1 cellular context compared by ENCODE assay signal in the genomic region with DNA sequence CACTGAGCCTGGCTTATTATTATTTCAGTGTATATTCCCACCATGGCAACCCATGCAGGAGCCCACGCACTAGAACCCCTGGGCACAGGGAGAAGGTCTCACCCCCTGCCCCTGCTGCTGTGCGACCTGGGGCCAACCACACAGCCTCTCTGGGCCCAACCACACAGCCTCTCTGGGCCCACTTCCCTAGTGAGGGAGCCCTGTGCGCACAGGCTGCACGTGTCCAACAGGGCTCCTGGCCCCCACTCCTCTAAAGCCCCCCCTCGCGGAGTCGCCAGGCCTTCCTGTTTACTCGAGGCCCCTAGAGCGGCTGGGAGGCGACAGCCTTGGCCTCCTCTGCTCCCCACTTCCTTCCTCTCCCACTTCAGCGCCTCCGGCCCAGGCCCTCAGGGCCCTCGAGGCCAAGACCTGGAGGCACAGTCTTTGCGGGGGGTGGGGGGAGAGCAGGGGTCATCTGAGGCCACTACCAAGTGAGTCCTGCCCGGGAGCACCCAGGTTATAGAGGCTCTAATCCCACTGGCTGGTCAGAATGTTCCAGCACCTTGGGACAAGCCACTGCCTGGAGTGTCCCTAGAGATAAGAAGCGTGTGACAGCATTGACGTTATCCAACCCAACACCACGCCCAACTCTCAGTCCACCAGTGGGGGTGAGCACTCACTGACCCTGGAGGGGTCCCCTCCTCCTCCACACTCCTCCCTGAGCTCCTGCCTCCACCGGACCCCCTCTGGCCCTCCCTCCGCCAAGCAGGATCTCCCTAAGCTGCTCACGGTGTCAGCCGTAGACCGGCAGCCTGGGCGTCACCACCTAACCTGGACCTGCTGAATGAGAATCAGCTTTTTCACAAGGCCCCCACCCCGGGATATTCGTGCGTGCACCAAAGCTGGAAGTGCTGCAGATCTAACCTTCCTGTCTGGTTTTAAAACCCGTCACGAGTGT.
TF ChIP-seq lines count a peak whose summit lies in the region.

No MANE protein-coding gene starts in this region.

TF ChIP-seq in HepG2, 621 proteins besides CTCF, POLR2A, EP300 and RAD21 (continued from another document and continues in another):
- TF ChIP-seq, protein P1, sequence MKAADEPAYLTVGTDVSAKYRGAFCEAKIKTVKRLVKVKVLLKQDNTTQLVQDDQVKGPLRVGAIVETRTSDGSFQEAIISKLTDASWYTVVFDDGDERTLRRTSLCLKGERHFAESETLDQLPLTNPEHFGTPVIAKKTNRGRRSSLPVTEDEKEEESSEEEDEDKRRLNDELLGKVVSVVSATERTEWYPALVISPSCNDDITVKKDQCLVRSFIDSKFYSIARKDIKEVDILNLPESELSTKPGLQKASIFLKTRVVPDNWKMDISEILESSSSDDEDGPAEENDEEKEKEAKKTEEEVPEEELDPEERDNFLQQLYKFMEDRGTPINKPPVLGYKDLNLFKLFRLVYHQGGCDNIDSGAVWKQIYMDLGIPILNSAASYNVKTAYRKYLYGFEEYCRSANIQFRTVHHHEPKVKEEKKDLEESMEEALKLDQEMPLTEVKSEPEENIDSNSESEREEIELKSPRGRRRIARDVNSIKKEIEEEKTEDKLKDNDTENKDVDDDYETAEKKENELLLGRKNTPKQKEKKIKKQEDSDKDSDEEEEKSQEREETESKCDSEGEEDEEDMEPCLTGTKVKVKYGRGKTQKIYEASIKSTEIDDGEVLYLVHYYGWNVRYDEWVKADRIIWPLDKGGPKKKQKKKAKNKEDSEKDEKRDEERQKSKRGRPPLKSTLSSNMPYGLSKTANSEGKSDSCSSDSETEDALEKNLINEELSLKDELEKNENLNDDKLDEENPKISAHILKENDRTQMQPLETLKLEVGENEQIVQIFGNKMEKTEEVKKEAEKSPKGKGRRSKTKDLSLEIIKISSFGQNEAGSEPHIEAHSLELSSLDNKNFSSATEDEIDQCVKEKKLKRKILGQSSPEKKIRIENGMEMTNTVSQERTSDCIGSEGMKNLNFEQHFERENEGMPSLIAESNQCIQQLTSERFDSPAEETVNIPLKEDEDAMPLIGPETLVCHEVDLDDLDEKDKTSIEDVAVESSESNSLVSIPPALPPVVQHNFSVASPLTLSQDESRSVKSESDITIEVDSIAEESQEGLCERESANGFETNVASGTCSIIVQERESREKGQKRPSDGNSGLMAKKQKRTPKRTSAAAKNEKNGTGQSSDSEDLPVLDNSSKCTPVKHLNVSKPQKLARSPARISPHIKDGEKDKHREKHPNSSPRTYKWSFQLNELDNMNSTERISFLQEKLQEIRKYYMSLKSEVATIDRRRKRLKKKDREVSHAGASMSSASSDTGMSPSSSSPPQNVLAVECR (CRISPR knock-in tag; IDR thresholded peaks at IDR 0.05; ENCODE audit: borderline replicate concordance), result peak; percentile 43; the same call in 1 of the 2 replicates
- no peak for TF ChIP-seq GABPA (IDR thresholded peaks at IDR 0.05; ENCODE audit: low read depth, low read length)
- peak; percentile 65 for TF ChIP-seq GABPA (CRISPR knock-in tag; IDR thresholded peaks at IDR 0.05; ENCODE audit: low read depth)
- 0 out of 2 replicates have a peak, but pooled peaks have one; percentile 60 for TF ChIP-seq FOXC1 (CRISPR knock-in tag; IDR thresholded peaks at IDR 0.05; ENCODE audit: borderline replicate concordance)
- no peak for TF ChIP-seq LCORL (IDR thresholded peaks at IDR 0.05)
- 0 out of 2 replicates have a peak, but pooled peaks have one; percentile 35 for TF ChIP-seq LCORL (CRISPR knock-in tag; IDR thresholded peaks at IDR 0.05)
- TF ChIP-seq ZMYM3 (CRISPR knock-in tag; IDR thresholded peaks at IDR 0.05), result peak; percentile 94
- TF ChIP-seq CREB1 (IDR thresholded peaks at IDR 0.05), result no peak
- no peak for TF ChIP-seq CREB1 (CRISPR knock-in tag; IDR thresholded peaks at IDR 0.05)
- TF ChIP-seq, protein P2, sequence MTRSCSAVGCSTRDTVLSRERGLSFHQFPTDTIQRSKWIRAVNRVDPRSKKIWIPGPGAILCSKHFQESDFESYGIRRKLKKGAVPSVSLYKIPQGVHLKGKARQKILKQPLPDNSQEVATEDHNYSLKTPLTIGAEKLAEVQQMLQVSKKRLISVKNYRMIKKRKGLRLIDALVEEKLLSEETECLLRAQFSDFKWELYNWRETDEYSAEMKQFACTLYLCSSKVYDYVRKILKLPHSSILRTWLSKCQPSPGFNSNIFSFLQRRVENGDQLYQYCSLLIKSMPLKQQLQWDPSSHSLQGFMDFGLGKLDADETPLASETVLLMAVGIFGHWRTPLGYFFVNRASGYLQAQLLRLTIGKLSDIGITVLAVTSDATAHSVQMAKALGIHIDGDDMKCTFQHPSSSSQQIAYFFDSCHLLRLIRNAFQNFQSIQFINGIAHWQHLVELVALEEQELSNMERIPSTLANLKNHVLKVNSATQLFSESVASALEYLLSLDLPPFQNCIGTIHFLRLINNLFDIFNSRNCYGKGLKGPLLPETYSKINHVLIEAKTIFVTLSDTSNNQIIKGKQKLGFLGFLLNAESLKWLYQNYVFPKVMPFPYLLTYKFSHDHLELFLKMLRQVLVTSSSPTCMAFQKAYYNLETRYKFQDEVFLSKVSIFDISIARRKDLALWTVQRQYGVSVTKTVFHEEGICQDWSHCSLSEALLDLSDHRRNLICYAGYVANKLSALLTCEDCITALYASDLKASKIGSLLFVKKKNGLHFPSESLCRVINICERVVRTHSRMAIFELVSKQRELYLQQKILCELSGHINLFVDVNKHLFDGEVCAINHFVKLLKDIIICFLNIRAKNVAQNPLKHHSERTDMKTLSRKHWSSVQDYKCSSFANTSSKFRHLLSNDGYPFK (CRISPR knock-in tag; IDR thresholded peaks at IDR 0.05; ENCODE audit: borderline replicate concordance), result peak; percentile 20; the same call in 1 of the 2 replicates
- no peak for TF ChIP-seq TCF7 (IDR thresholded peaks at IDR 0.05; ENCODE audit: low read depth)
- TF ChIP-seq, protein P3, sequence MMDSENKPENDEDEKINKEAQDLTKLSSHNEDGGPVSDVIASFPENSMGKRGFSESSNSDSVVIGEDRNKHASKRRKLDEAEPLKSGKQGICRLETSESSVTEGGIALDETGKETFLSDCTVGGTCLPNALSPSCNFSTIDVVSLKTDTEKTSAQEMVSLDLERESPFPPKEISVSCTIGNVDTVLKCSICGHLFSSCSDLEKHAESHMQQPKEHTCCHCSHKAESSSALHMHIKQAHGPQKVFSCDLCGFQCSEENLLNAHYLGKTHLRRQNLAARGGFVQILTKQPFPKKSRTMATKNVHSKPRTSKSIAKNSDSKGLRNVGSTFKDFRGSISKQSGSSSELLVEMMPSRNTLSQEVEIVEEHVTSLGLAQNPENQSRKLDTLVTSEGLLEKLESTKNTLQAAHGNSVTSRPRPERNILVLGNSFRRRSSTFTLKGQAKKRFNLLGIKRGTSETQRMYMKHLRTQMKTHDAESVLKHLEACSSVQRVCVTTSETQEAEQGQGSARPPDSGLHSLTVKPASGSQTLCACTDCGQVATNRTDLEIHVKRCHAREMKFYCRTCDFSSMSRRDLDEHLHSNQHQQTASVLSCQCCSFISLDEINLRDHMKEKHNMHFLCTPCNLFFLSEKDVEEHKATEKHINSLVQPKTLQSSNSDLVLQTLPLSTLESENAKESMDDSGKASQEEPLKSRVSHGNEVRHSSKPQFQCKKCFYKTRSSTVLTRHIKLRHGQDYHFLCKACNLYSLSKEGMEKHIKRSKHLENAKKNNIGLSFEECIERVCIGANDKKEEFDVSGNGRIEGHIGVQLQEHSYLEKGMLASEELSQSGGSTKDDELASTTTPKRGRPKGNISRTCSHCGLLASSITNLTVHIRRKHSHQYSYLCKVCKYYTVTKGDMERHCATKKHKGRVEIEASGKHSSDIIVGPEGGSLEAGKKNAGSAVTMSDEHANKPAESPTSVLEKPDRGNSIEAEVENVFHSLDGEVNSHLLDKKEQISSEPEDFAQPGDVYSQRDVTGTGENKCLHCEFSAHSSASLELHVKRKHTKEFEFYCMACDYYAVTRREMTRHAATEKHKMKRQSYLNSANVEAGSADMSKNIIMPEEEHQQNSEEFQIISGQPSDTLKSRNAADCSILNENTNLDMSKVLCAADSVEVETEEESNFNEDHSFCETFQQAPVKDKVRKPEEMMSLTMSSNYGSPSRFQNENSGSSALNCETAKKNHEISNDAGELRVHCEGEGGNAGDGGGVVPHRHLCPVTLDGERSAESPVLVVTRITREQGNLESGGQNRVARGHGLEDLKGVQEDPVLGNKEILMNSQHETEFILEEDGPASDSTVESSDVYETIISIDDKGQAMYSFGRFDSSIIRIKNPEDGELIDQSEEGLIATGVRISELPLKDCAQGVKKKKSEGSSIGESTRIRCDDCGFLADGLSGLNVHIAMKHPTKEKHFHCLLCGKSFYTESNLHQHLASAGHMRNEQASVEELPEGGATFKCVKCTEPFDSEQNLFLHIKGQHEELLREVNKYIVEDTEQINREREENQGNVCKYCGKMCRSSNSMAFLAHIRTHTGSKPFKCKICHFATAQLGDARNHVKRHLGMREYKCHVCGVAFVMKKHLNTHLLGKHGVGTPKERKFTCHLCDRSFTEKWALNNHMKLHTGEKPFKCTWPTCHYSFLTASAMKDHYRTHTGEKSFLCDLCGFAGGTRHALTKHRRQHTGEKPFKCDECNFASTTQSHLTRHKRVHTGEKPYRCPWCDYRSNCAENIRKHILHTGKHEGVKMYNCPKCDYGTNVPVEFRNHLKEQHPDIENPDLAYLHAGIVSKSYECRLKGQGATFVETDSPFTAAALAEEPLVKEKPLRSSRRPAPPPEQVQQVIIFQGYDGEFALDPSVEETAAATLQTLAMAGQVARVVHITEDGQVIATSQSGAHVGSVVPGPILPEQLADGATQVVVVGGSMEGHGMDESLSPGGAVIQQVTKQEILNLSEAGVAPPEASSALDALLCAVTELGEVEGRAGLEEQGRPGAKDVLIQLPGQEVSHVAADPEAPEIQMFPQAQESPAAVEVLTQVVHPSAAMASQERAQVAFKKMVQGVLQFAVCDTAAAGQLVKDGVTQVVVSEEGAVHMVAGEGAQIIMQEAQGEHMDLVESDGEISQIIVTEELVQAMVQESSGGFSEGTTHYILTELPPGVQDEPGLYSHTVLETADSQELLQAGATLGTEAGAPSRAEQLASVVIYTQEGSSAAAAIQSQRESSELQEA (CRISPR knock-in tag; IDR thresholded peaks at IDR 0.05; ENCODE audit: not compliant biosample characterization), result peak; percentile 55
- TF ChIP-seq ZNF263 (CRISPR knock-in tag; IDR thresholded peaks at IDR 0.05), result peak; percentile 81
- peak; percentile 33; the same call in 1 of the 2 replicates for TF ChIP-seq HOXA3 (CRISPR knock-in tag; IDR thresholded peaks at IDR 0.05)
- peak; percentile 44; the same call in 1 of the 2 replicates for TF ChIP-seq SALL1 (CRISPR knock-in tag; IDR thresholded peaks at IDR 0.05)
- TF ChIP-seq RXRB (CRISPR knock-in tag; IDR thresholded peaks at IDR 0.05; ENCODE audit: borderline replicate concordance), result peak; percentile 75
- TF ChIP-seq ELF3 (CRISPR knock-in tag; IDR thresholded peaks at IDR 0.05), result peak; percentile 48
- peak; percentile 54 for TF ChIP-seq MED1 (CRISPR knock-in tag; IDR thresholded peaks at IDR 0.05)
- TF ChIP-seq RCOR2 (CRISPR knock-in tag; IDR thresholded peaks at IDR 0.05), result 0 out of 2 replicates have a peak, but pooled peaks have one; percentile 26
- TF ChIP-seq, protein P4, sequence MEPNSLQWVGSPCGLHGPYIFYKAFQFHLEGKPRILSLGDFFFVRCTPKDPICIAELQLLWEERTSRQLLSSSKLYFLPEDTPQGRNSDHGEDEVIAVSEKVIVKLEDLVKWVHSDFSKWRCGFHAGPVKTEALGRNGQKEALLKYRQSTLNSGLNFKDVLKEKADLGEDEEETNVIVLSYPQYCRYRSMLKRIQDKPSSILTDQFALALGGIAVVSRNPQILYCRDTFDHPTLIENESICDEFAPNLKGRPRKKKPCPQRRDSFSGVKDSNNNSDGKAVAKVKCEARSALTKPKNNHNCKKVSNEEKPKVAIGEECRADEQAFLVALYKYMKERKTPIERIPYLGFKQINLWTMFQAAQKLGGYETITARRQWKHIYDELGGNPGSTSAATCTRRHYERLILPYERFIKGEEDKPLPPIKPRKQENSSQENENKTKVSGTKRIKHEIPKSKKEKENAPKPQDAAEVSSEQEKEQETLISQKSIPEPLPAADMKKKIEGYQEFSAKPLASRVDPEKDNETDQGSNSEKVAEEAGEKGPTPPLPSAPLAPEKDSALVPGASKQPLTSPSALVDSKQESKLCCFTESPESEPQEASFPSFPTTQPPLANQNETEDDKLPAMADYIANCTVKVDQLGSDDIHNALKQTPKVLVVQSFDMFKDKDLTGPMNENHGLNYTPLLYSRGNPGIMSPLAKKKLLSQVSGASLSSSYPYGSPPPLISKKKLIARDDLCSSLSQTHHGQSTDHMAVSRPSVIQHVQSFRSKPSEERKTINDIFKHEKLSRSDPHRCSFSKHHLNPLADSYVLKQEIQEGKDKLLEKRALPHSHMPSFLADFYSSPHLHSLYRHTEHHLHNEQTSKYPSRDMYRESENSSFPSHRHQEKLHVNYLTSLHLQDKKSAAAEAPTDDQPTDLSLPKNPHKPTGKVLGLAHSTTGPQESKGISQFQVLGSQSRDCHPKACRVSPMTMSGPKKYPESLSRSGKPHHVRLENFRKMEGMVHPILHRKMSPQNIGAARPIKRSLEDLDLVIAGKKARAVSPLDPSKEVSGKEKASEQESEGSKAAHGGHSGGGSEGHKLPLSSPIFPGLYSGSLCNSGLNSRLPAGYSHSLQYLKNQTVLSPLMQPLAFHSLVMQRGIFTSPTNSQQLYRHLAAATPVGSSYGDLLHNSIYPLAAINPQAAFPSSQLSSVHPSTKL (CRISPR knock-in tag; IDR thresholded peaks at IDR 0.05), result peak; percentile 49; the same call in 1 of the 2 replicates
- TF ChIP-seq ZFAT (CRISPR knock-in tag; conservative IDR thresholded peaks at IDR 0.05), result no peak
- TF ChIP-seq BRCA1 (CRISPR knock-in tag; IDR thresholded peaks at IDR 0.05), result no peak
- TF ChIP-seq CBX2 (IDR thresholded peaks at IDR 0.05; ENCODE audit: low read depth, low read length), result no peak
- TF ChIP-seq CBX2 (CRISPR knock-in tag; IDR thresholded peaks at IDR 0.05; ENCODE audit: low read depth), result 0 out of 2 replicates have a peak, but pooled peaks have one; percentile 57
- TF ChIP-seq, protein P5, sequence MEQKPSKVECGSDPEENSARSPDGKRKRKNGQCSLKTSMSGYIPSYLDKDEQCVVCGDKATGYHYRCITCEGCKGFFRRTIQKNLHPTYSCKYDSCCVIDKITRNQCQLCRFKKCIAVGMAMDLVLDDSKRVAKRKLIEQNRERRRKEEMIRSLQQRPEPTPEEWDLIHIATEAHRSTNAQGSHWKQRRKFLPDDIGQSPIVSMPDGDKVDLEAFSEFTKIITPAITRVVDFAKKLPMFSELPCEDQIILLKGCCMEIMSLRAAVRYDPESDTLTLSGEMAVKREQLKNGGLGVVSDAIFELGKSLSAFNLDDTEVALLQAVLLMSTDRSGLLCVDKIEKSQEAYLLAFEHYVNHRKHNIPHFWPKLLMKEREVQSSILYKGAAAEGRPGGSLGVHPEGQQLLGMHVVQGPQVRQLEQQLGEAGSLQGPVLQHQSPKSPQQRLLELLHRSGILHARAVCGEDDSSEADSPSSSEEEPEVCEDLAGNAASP (CRISPR knock-in tag; IDR thresholded peaks at IDR 0.05; ENCODE audit: borderline replicate concordance), result peak; percentile 71; the same call in 1 of the 2 replicates
- 0 out of 2 replicates have a peak, but pooled peaks have one; percentile 26 for TF ChIP-seq ZMYM2 (CRISPR knock-in tag; IDR thresholded peaks at IDR 0.05)
- TF ChIP-seq ZFY (CRISPR knock-in tag; IDR thresholded peaks at IDR 0.05), result peak; percentile 53
- peak; percentile 50; the same call in 1 of the 2 replicates for TF ChIP-seq RARA (CRISPR knock-in tag; IDR thresholded peaks at IDR 0.05)
- no peak for TF ChIP-seq KDM1A (CRISPR knock-in tag; IDR thresholded peaks at IDR 0.05)
- peak; percentile 75 for TF ChIP-seq ZFX (CRISPR knock-in tag; IDR thresholded peaks at IDR 0.05; ENCODE audit: low read depth)
- TF ChIP-seq PAWR (CRISPR knock-in tag; IDR thresholded peaks at IDR 0.05; ENCODE audit: borderline replicate concordance), result no peak
- TF ChIP-seq SMAD9 (CRISPR knock-in tag; IDR thresholded peaks at IDR 0.05), result 0 out of 2 replicates have a peak, but pooled peaks have one; percentile 37
- peak; percentile 60; the same call in 1 of the 2 replicates for TF ChIP-seq MYC (CRISPR knock-in tag; IDR thresholded peaks at IDR 0.05; ENCODE audit: borderline replicate concordance)
